ENCODE assay signal across 8 cellular contexts in the genomic region with DNA sequence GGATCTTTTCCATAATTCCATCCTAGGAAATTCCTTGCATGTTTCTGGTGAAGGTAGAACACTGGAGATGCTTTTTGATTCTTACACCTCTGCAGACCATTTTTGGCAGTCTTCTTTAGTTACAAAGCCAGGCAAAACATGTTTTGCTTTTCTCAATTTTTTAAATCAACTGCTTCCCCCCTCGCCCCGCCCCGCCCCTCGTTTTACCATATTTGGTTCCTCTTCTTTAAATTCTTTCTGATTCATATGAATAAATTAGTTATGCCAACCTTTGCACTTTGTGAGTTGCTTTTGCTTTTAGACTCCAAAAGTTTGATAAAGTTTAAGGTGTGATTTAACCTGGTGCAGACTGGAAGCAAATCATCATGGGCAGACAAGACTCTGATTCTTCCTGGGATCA.
DNase-seq lines count a peak whose midpoint lies in the region; ATAC-seq and TF ChIP-seq lines count a peak whose summit lies in the region.

No MANE protein-coding gene starts in this region.

- TF ChIP-seq CTCF in neutrophil (IDR thresholded peaks at IDR 0.05) (no peak), omental fat pad (IDR thresholded peaks at IDR 0.05) (no peak)

- peaks cover 46 to 53% (median 48%) of the 10 kb centered on the region in 3 donors for H3K4me1 Mint-ChIP-seq in T-cell

- peaks cover 3% of the 10 kb centered on the region for H3K36me3 ChIP-seq in neutrophil

- no peak for ATAC-seq in T-cell (replicated peaks in 1 of 4)
- no peak for ATAC-seq in omental fat pad (ENCODE audit: low FRiP score)
- ATAC-seq in GM21717 (IDR thresholded peaks at IDR 0.05; ENCODE audit: unreplicated experiment) = no peak

- H3K36me3 Mint-ChIP-seq in T-cell = no peaks in the 10 kb centered on the region

- H3K27ac Mint-ChIP-seq in T-cell = peak overlapping the region; percentile 98 to 99

- no peaks in the 10 kb centered on the region for H3K9me3 Mint-ChIP-seq in T-cell

- H3K27me3 Mint-ChIP-seq in T-cell = no peaks in the 10 kb centered on the region

- POLR2A ChIA-PET in T-cell (lab: Charles Lee) = interaction anchor here in 1 of 2 donors (0.5 kb wide), 1 partner anchor 152 kb away, joined by 4 read pairs; no protein-coding TSS in a partner anchor

- H3K4me1 ChIP-seq in neutrophil (ENCODE audit: control insufficient read depth in 1 of 2, insufficient read depth in 1 of 2, low read depth in 1 of 2, low read length in 1 of 2) = peaks cover 19 to 31% of the 10 kb centered on the region in 2 experiments

- H3K27me3 ChIP-seq in neutrophil = no peaks in the 10 kb centered on the region

- DNase-seq in AML-193 (lab: John Stamatoyannopoulos, UW) (peak; percentile 11 to 33), T-cell (peak in 26 of 34 experiments; percentile 12 to 55 (median 40)), NCI-H1436 treated with DMSO at 0.1 percent for 48 hours (lab: John Stamatoyannopoulos, UW) (no peak), omental fat pad (ENCODE audit: low spot score) (no peak)
- DNase-seq in effector CD4-positive, alpha-beta T cell = no peak

- CTCF ChIA-PET in T-cell (lab: Charles Lee) = interaction anchor here in 1 of 2 donors (0.9 kb wide), 1 partner anchor 1419 kb away, joined by 4 read pairs; no protein-coding TSS in a partner anchor

- H3K4me3 Mint-ChIP-seq in T-cell = peak overlapping the region; percentile 92 to 95 (median 93)

- peak overlapping the region; percentile 67 to 78 for H3K4me3 ChIP-seq in neutrophil (ENCODE audit: low read depth in 1 of 2, low read length in 1 of 2)

- H3K9me3 ChIP-seq in neutrophil = no peaks in the 10 kb centered on the region

- peak overlapping the region; percentile 98 for H3K27ac ChIP-seq in cingulate gyrus (ENCODE audit: low read depth, low read length)
- peak overlapping the region; percentile 100 for H3K27ac ChIP-seq in neutrophil

Comparison
In these comparisons a context has a peak if more than half of its experiments do, and no peak if none do; other contexts are left out.
1. DNase-seq: peak in AML-193 (2 of 2) and T-cell (26 of 34); none in NCI-H1436 treated with DMSO at 0.1 percent for 48 hours (single experiment), omental fat pad (single experiment) and effector CD4-positive, alpha-beta T cell (single experiment).